ENCODE assay signal across 8 cellular contexts in the genomic region with DNA sequence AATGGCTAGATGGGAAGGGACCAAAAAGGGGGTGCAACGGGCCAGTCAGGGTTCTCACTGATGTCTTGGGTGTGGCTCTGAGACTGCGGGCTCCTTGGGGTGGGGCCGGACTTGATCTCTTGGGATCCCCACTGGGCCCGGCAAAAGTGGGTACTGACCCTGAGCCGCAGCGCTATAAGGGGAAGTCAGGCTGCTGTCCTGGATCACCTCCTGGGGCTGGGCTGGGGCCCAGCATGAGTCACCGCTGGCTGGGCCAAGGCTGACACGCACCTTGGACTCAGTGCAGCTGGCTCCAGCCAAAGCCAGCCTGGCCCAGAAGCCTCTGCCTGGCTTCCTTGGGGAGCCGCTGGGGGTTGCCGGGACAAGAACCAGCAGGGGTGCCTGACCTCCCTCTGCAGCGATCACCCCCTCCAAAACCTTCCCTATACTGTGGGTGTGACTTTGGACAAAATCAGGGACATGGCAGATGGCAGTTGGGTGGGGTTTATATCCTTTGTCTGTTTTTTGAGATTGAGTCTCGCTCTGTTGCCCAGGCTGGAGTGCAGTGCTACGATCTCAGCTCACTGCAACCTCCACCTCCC. TPM values are rescaled to one million over a fixed set of nuclear protein-coding genes. Genes with fewer than 3 reads are reported as not detected.
DNase-seq lines count a peak whose midpoint lies in the region; TF ChIP-seq lines count a peak whose summit lies in the region.

No MANE protein-coding gene starts in this region.

- H3K36me3 ChIP-seq in breast epithelium (no peaks in the 10 kb centered on the region), subcutaneous abdominal adipose tissue (ENCODE audit: control insufficient read depth in 5 of 5, insufficient read depth in 5 of 5, low read length in 5 of 5) (peaks cover 0 to 18% (median 17%) of the 10 kb centered on the region in 5 donors), Karpas-422 (ENCODE audit: insufficient read depth, low read length) (0 out of 2 replicates have a peak, but pooled peaks cover 3% of the 10 kb centered on the region)

- H3K9me3 ChIP-seq in breast epithelium (no peaks in the 10 kb centered on the region), subcutaneous abdominal adipose tissue (ENCODE audit: control insufficient read depth in 5 of 5, low read length in 5 of 5) (no peaks in the 10 kb centered on the region), Karpas-422 (ENCODE audit: low read length) (no peaks in the 10 kb centered on the region)

- H3K4me3 ChIP-seq in breast epithelium (peak overlapping the region; percentile 1 to 50 (median 7)), subcutaneous abdominal adipose tissue (ENCODE audit: low read depth in 1 of 5, low read length in 5 of 5) (peak overlapping the region in 3 of 5 donors; percentile 10 to 39 (median 37)), Karpas-422 (ENCODE audit: low read length) (no peak overlapping the region)

- in situ Hi-C loops in Caki2 (cut with HindIII; ENCODE audit: low pct_unique_long_range_greater_than_20kb, low sequenced_read_pairs), result no loop called here

- H3K4me1 ChIP-seq in breast epithelium (peaks cover 14% of the 10 kb centered on the region in 2 donors), subcutaneous abdominal adipose tissue (ENCODE audit: control insufficient read depth in 5 of 5, insufficient read depth in 5 of 5, low read length in 5 of 5) (peaks cover 16 to 47% (median 40%) of the 10 kb centered on the region in 5 donors), Karpas-422 (ENCODE audit: low read length) (peaks cover 10% of the 10 kb centered on the region)

- intact Hi-C loops in breast epithelium (cut with DNase I; ENCODE audit: low total_unique reads), result no loop called here

- H3K27me3 ChIP-seq in breast epithelium, result no peaks in the 10 kb centered on the region
- H3K27me3 ChIP-seq in subcutaneous abdominal adipose tissue (ENCODE audit: control insufficient read depth in 5 of 5, insufficient read depth in 4 of 5, low read length in 5 of 5), result no peaks in the 10 kb centered on the region
- no peaks in the 10 kb centered on the region for H3K27me3 ChIP-seq in Karpas-422 (ENCODE audit: low read length)

- H3K4me2 ChIP-seq in Karpas-422 (ENCODE audit: low read depth, low read length, poor library complexity, severe bottlenecking), result no peak overlapping the region

- no peaks in the 10 kb centered on the region for H3K9me2 ChIP-seq in Karpas-422 (replicated peaks; ENCODE audit: insufficient read depth, low read length)

- peak overlapping the region; percentile 85 to 87 for H3K27ac ChIP-seq in breast epithelium
- peak overlapping the region; percentile 74 for H3K27ac ChIP-seq in subcutaneous abdominal adipose tissue (ENCODE audit: low read depth, low read length)
- H3K27ac ChIP-seq in Karpas-422 (ENCODE audit: low read length), result no peak overlapping the region

- peak; percentile 78 for DNase-seq in Caki2 (ENCODE audit: low read depth)
- peak; percentile 17 for DNase-seq in NCI-H2196 treated with DMSO at 0.1 percent for 48 hours (lab: John Stamatoyannopoulos, UW; ENCODE audit: unreplicated experiment)
- DNase-seq in breast epithelium (ENCODE audit: low spot score in 2 of 2), result peak; percentile 84 to 89
- DNase-seq in kidney tubule cell (ENCODE audit: low spot score), result peak; percentile 90
- no peak for DNase-seq in NCI-H187 treated with DMSO at 0.1 percent for 48 hours (lab: John Stamatoyannopoulos, UW)
- no peak for DNase-seq in DMS153 treated with DMSO at 0.1 percent for 48 hours (lab: John Stamatoyannopoulos, UW; ENCODE audit: unreplicated experiment)
- DNase-seq in Karpas-422, result no peak

- peaks cover 7% of the 10 kb centered on the region; the same call in 1 of the 2 replicates for H3K79me2 ChIP-seq in Karpas-422 (ENCODE audit: low read length)

- H3K9ac ChIP-seq in subcutaneous abdominal adipose tissue (ENCODE audit: low read length in 5 of 5), result no peak overlapping the region
- H3K9ac ChIP-seq in Karpas-422 (ENCODE audit: low read length), result no peak overlapping the region

- peak; percentile 15 for TF ChIP-seq POLR2A in breast epithelium (IDR thresholded peaks at IDR 0.05)

- H2AFZ ChIP-seq in Karpas-422 (ENCODE audit: low read length), result no peak overlapping the region

- peak in 1 of 3 donors; percentile 18 for TF ChIP-seq CTCF in breast epithelium (IDR thresholded peaks at IDR 0.05)

- H4K20me1 ChIP-seq in Karpas-422 (ENCODE audit: insufficient read depth, low read depth, low read length), result peaks cover 19% of the 10 kb centered on the region

RNA-seq across cellular contexts. Expression of a gene that starts 0.6 kb away (rescaled TPM):
- total RNA-seq in Caki2 (2014; rRNA removed; shearing (Covaris generic); ENCODE audit: low replicate concordance), result not detected in 2 replicates
- 10 to 100 TPM in 1 of 3 donors, 1 to 10 TPM in 2; 7.0 to 16.6 (median 9.5) TPM for total RNA-seq in breast epithelium
- 0.37 and 0.87 TPM in 2 replicates for total RNA-seq in Karpas-422 (2014; rRNA removed; shearing (Covaris generic); ENCODE audit: low replicate concordance)

RNA-seq across cellular contexts. Expression of a gene that starts 6.6 kb away (rescaled TPM):
- 115 and 120 TPM in 2 replicates for total RNA-seq in Caki2 (2014; rRNA removed; shearing (Covaris generic); ENCODE audit: low replicate concordance)
- 100 to 1,000 TPM; 325 to 833 (median 602) TPM for total RNA-seq in breast epithelium
- 69.5 and 274 TPM in 2 replicates for total RNA-seq in Karpas-422 (2014; rRNA removed; shearing (Covaris generic); ENCODE audit: low replicate concordance)

RNA-seq across cellular contexts. Expression of a gene that starts 48.0 kb away (rescaled TPM):
- 828 and 869 TPM in 2 replicates for total RNA-seq in Caki2 (2014; rRNA removed; shearing (Covaris generic); ENCODE audit: low replicate concordance)
- total RNA-seq in breast epithelium, result 100 to 1,000 TPM in 2 of 3 donors, 10 to 100 TPM in 1; 83.0 to 122 (median 120) TPM
- 198 and 359 TPM in 2 replicates for total RNA-seq in Karpas-422 (2014; rRNA removed; shearing (Covaris generic); ENCODE audit: low replicate concordance)

RNA-seq across cellular contexts. Expression of a gene that starts 48.6 kb away (rescaled TPM):
- total RNA-seq in Caki2 (2014; rRNA removed; shearing (Covaris generic); ENCODE audit: low replicate concordance), result not detected in 2 replicates
- 1 to 10 TPM in 1 of 3 donors, under 1 TPM in 1, not detected in 1; 0.33 to 1.3 TPM for total RNA-seq in breast epithelium
- total RNA-seq in Karpas-422 (2014; rRNA removed; shearing (Covaris generic); ENCODE audit: low replicate concordance), result not detected in 2 replicates

Comparison
In these comparisons a context has a peak if more than half of its experiments do, and no peak if none do; other contexts are left out.
1. DNase-seq: peak in Caki2 (single experiment), NCI-H2196 treated with DMSO at 0.1 percent for 48 hours (single experiment), breast epithelium (2 of 2) and kidney tubule cell (single experiment); none in NCI-H187 treated with DMSO at 0.1 percent for 48 hours (single experiment), DMS153 treated with DMSO at 0.1 percent for 48 hours (single experiment) and Karpas-422 (single experiment).